Comparison of ENCODE assay signal across 20 cellular contexts in genomic region chr9:94033383-94033782, GRCh38.
"Had no signal": no experiment of that assay in that cellular context is flagged by ENCODE, and none has a peak within 500 bp of the region (broad histone marks: within the 10 kb centered on the region; RNA-seq: fewer than 3 reads in every experiment).

No MANE protein-coding gene starts in this region.

- DNase-seq: IMR-90, Kasumi-1, MM.1S, NCI-H1092 treated with DMSO at 0.1 percent for 48 hours, NCI-H1436, NCI-H187, NCI-H2029, NCI-H2081 treated with DMSO at 0.1 percent for 48 hours, NCI-H2171, NCI-H226, NCI-H446, NCI-H510A, NCI-H524 treated with DMSO at 0.1 percent for 48 hours, NCI-H69, NCI-H774, RPMI8226, SHP77, SK-N-SH, SW 1271 had no signal

- H3K9me3 ChIP-seq: SK-N-SH had no signal

- H3K4me2 ChIP-seq: KMS-11, SK-N-SH had no signal

- H3K27ac ChIP-seq: KMS-11 had no signal

- H3K9ac ChIP-seq: KMS-11, SK-N-SH had no signal
